In genomic region chr11:324131-324530, GRCh38 we compare ENCODE assay signal across 1 cellular context.
TF ChIP-seq lines count a peak whose summit lies in the region.

No MANE protein-coding gene starts in this region.

TF ChIP-seq in WTC11, 78 proteins besides CTCF, POLR2A, EP300 and RAD21 (continued from another document):
- TF ChIP-seq, protein P1, sequence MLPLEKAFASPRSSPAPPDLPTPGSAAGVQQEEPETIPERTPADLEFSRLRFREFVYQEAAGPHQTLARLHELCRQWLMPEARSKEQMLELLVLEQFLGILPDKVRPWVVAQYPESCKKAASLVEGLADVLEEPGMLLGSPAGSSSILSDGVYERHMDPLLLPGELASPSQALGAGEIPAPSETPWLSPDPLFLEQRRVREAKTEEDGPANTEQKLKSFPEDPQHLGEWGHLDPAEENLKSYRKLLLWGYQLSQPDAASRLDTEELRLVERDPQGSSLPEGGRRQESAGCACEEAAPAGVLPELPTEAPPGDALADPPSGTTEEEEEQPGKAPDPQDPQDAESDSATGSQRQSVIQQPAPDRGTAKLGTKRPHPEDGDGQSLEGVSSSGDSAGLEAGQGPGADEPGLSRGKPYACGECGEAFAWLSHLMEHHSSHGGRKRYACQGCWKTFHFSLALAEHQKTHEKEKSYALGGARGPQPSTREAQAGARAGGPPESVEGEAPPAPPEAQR (CRISPR knock-in tag; IDR thresholded peaks at IDR 0.05) = no peak
- TF ChIP-seq PREB (CRISPR knock-in tag; IDR thresholded peaks at IDR 0.05; ENCODE audit: borderline replicate concordance) (no peak), HMGXB4 (CRISPR knock-in tag; IDR thresholded peaks at IDR 0.05) (no peak), ZNF317 (CRISPR knock-in tag; IDR thresholded peaks at IDR 0.05; ENCODE audit: borderline replicate concordance, low read depth) (no peak)
